1 cellular context compared by ENCODE assay signal in genomic region chr17:80212109-80212508, GRCh38.
TF ChIP-seq lines count a peak whose summit lies in the region.

No MANE protein-coding gene starts in this region.

TF ChIP-seq in K562, 482 proteins besides CTCF, POLR2A, EP300 and RAD21:
- TF ChIP-seq MTF1 (CRISPR knock-in tag; IDR thresholded peaks at IDR 0.05; ENCODE audit: borderline replicate concordance), result no peak
- no peak for TF ChIP-seq TEAD2 (tag; IDR thresholded peaks at IDR 0.05)
- no peak for TF ChIP-seq CTBP1 (IDR thresholded peaks at IDR 0.05; ENCODE audit: borderline replicate concordance)
- TF ChIP-seq RBFOX2 (IDR thresholded peaks at IDR 0.05; ENCODE audit: low read depth, low read length), result 0 out of 2 replicates have a peak, but pooled peaks have one; percentile 21
TF ChIP-seq in K562: peak in this region for 1.
